In genomic region chr20:64062596-64063388, GRCh38 we compare ENCODE assay signal across 8 cellular contexts. TPM values are rescaled to one million over a fixed set of nuclear protein-coding genes. Genes with fewer than 3 reads are reported as not detected.
A peak's percentile ranks its signal among the peaks of the same experiment; 100 is the strongest.
DNase-seq lines count a peak whose midpoint lies in the region; ATAC-seq, FAIRE-seq and TF ChIP-seq lines count a peak whose summit lies in the region.

Gene TCEA2, plus strand, starts transcription at chr20:64063198. Its CDS starts 115 bp downstream, at chr20:64063313.

- H3K27me3 ChIP-seq in right atrium auricular region = no peaks in the 10 kb centered on the region

- H3K27ac ChIP-seq in angular gyrus (ENCODE audit: low read depth, low read length) (peak within 1 kb of the TSS; percentile 92), right atrium auricular region (peak within 1 kb of the TSS; percentile 76 to 84)

- no peak for TF ChIP-seq POLR2A in GM12891 (IDR thresholded peaks at IDR 0.05; ENCODE audit: low read depth, low read length)

- no peak for TF ChIP-seq CTCF in right atrium auricular region (IDR thresholded peaks at IDR 0.05)

- FAIRE-seq in GM12891 (lab: Jason Lieb, UNC) (peak; percentile 90), urothelium cell line (lab: Jason Lieb, UNC) (no peak)

- H3K36me3 ChIP-seq in right atrium auricular region = no peaks in the 10 kb centered on the region

- DNase-seq in GM12891 (ENCODE audit: insufficient read length, low spot score) = peak; percentile 98
- DNase-seq in NCI-H1694 treated with DMSO at 0.1 percent for 48 hours (lab: John Stamatoyannopoulos, UW) = peak; percentile 83
- peak; percentile 81 to 97 (median 90) for DNase-seq in T-helper 2 cell
- peak; percentile 97 for DNase-seq in right atrium auricular region (ENCODE audit: low spot score)
- DNase-seq in pulmonary artery endothelial cell (ENCODE audit: low read depth, low spot score) = peak; percentile 89
- DNase-seq in urothelium cell line (ENCODE audit: low spot score) = peak; percentile 96

- peak; percentile 70 for ATAC-seq in HG02884 (IDR thresholded peaks at IDR 0.05; ENCODE audit: unreplicated experiment)

- H3K9me3 ChIP-seq in right atrium auricular region = no peaks in the 10 kb centered on the region

- peaks cover 0 to 33% of the 10 kb centered on the region in 2 donors for H3K4me1 ChIP-seq in right atrium auricular region

- H3K4me3 ChIP-seq in right atrium auricular region = peak within 1 kb of the TSS; percentile 79 to 97

TF ChIP-seq in GM12891, 5 proteins besides CTCF, POLR2A, EP300 and RAD21:
- TF ChIP-seq TAF1 (IDR thresholded peaks at IDR 0.05; ENCODE audit: low read depth, low read length) (no peak), SPI1 (IDR thresholded peaks at IDR 0.05; ENCODE audit: low read depth, low read length) (no peak), POU2F2 (IDR thresholded peaks at IDR 0.05; ENCODE audit: low read depth, low read length) (no peak), POLR2AphosphoS5 (IDR thresholded peaks at IDR 0.05; ENCODE audit: low read depth, low read length) (no peak), PAX5 (IDR thresholded peaks at IDR 0.05; ENCODE audit: insufficient read depth, low read length, severe bottlenecking) (no peak)

RNA-seq across cellular contexts. Expression of gene TCEA2, which starts in this region (rescaled TPM):
- polyA plus RNA-seq in GM12891 (2012; ENCODE audit: low read depth, missing spikeins) = 34.5 TPM
- total RNA-seq in right atrium auricular region (10 to 100 TPM; 17.8 to 25.5 TPM), pulmonary artery endothelial cell (18.0 and 27.8 TPM in 2 replicates)

Comparison
In these comparisons a context has a peak if more than half of its experiments do, and no peak if none do; other contexts are left out.
1. Peak in every context shown above with its lines: DNase-seq, ATAC-seq, H3K4me3 ChIP-seq and H3K27ac ChIP-seq.